In genomic region chr11:133951484-133952198, GRCh38 we compare ENCODE assay signal across 8 cellular contexts. TPM values are rescaled to one million over a fixed set of nuclear protein-coding genes. Genes with fewer than 3 reads are reported as not detected.
DNase-seq lines count a peak whose midpoint lies in the region; ATAC-seq and TF ChIP-seq lines count a peak whose summit lies in the region.

No MANE protein-coding gene starts in this region.

- TF ChIP-seq CTCF in neural crest cell (conservative IDR thresholded peaks at IDR 0.05) (no peak), body of pancreas (IDR thresholded peaks at IDR 0.05) (no peak)

- H3K4me1 ChIP-seq in body of pancreas: peaks cover 11% of the 10 kb centered on the region

- H3K36me3 Mint-ChIP-seq in neural crest cell (ENCODE audit: low read depth): no peaks in the 10 kb centered on the region

- no peak overlapping the region for H3K27ac Mint-ChIP-seq in neural crest cell (ENCODE audit: unreplicated experiment)

- H3K27me3 Mint-ChIP-seq in neural crest cell (ENCODE audit: low read depth): peaks cover 83% of the 10 kb centered on the region

- H3K4me3 ChIP-seq in body of pancreas: no peak overlapping the region

- TF ChIP-seq POLR2A in body of pancreas (IDR thresholded peaks at IDR 0.05): no peak

- no peak overlapping the region for H3K27ac ChIP-seq in body of pancreas

- no peaks in the 10 kb centered on the region for H3K36me3 ChIP-seq in body of pancreas (replicated peaks in 1 of 2; ENCODE audit: insufficient read depth in 1 of 2, low read depth in 2 of 2)

- WGBS in body of pancreas, 2 donors: 56 to 62% methylated on average over 11 to 25 of the region's 25 CpGs

- H3K4me3 Mint-ChIP-seq in neural crest cell: peak overlapping the region; percentile 53

- ATAC-seq in body of pancreas (no peak), HG02884 (IDR thresholded peaks at IDR 0.05; ENCODE audit: unreplicated experiment) (no peak)

- DNase-seq in DMS 273 treated with DMSO at 0.1 percent for 48 hours (lab: John Stamatoyannopoulos, UW) (peak; percentile 20), NCI-H2107 (lab: John Stamatoyannopoulos, UW) (peak; percentile 69), dedifferentiated amniotic fluid mesenchymal stem cell (ENCODE audit: extremely low spot score) (peak; percentile 38), neural crest cell (ENCODE audit: low read depth, low spot score) (no peak), HCEC 1CT (no peak), body of pancreas (no peak), mucosa of gallbladder (ENCODE audit: low spot score) (no peak)

- no peaks in the 10 kb centered on the region for H3K9me3 ChIP-seq in body of pancreas

- peaks cover 0 to 14% of the 10 kb centered on the region in 2 donors for H3K27me3 ChIP-seq in body of pancreas

- peaks cover 44% of the 10 kb centered on the region for H3K4me1 Mint-ChIP-seq in neural crest cell

- intact Hi-C loops in body of pancreas (cut with DNase I): no loop called here

- no peaks in the 10 kb centered on the region for H3K9me3 Mint-ChIP-seq in neural crest cell

RNA-seq across cellular contexts. Expression of gene IGSF9B, which starts 5.1 kb away (rescaled TPM):
- 10.4 and 12.9 TPM in 2 replicates for total RNA-seq in neural crest cell
- 1 to 10 TPM; 1.6 to 3.3 TPM for total RNA-seq in body of pancreas
- 30.3 TPM for total RNA-seq in mucosa of gallbladder

Comparison
In these comparisons a context has a peak if more than half of its experiments do, and no peak if none do; other contexts are left out.
1. DNase-seq: peak in DMS 273 treated with DMSO at 0.1 percent for 48 hours (single experiment), NCI-H2107 (single experiment) and dedifferentiated amniotic fluid mesenchymal stem cell (single experiment); none in neural crest cell (single experiment), HCEC 1CT (single experiment), body of pancreas (0 of 4) and mucosa of gallbladder (single experiment).